ENCODE assay signal across 10 cellular contexts in genomic region chr10:132532784-132533560, GRCh38. TPM values are rescaled to one million over a fixed set of nuclear protein-coding genes. Genes with fewer than 3 reads are reported as not detected.
DNase-seq lines count a peak whose midpoint lies in the region; ATAC-seq, FAIRE-seq and TF ChIP-seq lines count a peak whose summit lies in the region.
"Had no signal": no experiment of that assay in that cellular context is flagged by ENCODE, and none has a peak within 500 bp of the region (broad histone marks: within the 10 kb centered on the region; RNA-seq: fewer than 3 reads in every experiment).

No MANE protein-coding gene starts in this region.

- no peaks in the 10 kb centered on the region for H3K27me3 ChIP-seq in ascending aorta

- intact Hi-C loops in ascending aorta (cut with DNase I), result no loop called here

- H3K27ac Mint-ChIP-seq in chondrocyte (ENCODE audit: unreplicated experiment) (peak overlapping the region; percentile 58), osteocyte (ENCODE audit: unreplicated experiment) (peak overlapping the region; percentile 64)
- H3K27ac Mint-ChIP-seq: activated T-helper 2 cell treated with anti-CD3 and anti-CD28 coated beads, Interferon-gamma antibody, Interleukin-2, Interleukin-4, amounts not matched to agents 10 μg/mL and 5 μg/mL and 100 μg/mL, durations not matched to agents 14 hours and 24 hours and 36 hours had no signal

- H3K4me3 ChIP-seq in ascending aorta, result no peak overlapping the region

- peaks cover 0 to 4% of the 10 kb centered on the region in 2 donors for H3K9me3 ChIP-seq in ascending aorta

- FAIRE-seq in D721Med (lab: Jason Lieb, UNC), result no peak

- H3K4me3 Mint-ChIP-seq in chondrocyte (ENCODE audit: unreplicated experiment) (no peak overlapping the region), osteocyte (ENCODE audit: unreplicated experiment) (no peak overlapping the region)

- peaks cover 38% of the 10 kb centered on the region for H3K4me1 Mint-ChIP-seq in chondrocyte (ENCODE audit: low read depth)
- H3K4me1 Mint-ChIP-seq in osteocyte (ENCODE audit: unreplicated experiment), result peaks cover 40% of the 10 kb centered on the region

- peaks cover 3% of the 10 kb centered on the region for H3K36me3 Mint-ChIP-seq in chondrocyte (ENCODE audit: low read depth)
- H3K36me3 Mint-ChIP-seq in osteocyte (ENCODE audit: unreplicated experiment), result peaks cover 9% of the 10 kb centered on the region

- no peaks in the 10 kb centered on the region for H3K36me3 ChIP-seq in ascending aorta

- H3K4me1 ChIP-seq in ascending aorta, result peaks cover 0 to 10% of the 10 kb centered on the region in 2 donors

- no peak for ATAC-seq in GM21390 (IDR thresholded peaks at IDR 0.05; ENCODE audit: unreplicated experiment)

- TF ChIP-seq CTCF in chondrocyte (IDR thresholded peaks at IDR 0.05) (no peak), osteocyte (IDR thresholded peaks at IDR 0.05) (no peak), ascending aorta (IDR thresholded peaks at IDR 0.05) (no peak), D721Med (IDR thresholded peaks at IDR 0.05; ENCODE audit: insufficient read depth, missing control alignments) (no peak)

- DNase-seq in EH (ENCODE audit: low read depth), result peak; percentile 97
- peak; percentile 60 for DNase-seq in NCI-H2227 (lab: John Stamatoyannopoulos, UW; ENCODE audit: unreplicated experiment)
- DNase-seq in chondrocyte (ENCODE audit: low spot score), result peak; percentile 40
- DNase-seq in osteocyte (ENCODE audit: extremely low spot score, unreplicated experiment), result no peak
- no peak for DNase-seq in ascending aorta (ENCODE audit: low spot score in 2 of 2)
- no peak for DNase-seq in NCI-H2029 treated with DMSO at 0.1 percent for 48 hours (lab: John Stamatoyannopoulos, UW)
- DNase-seq in D721Med (ENCODE audit: insufficient read length, low spot score), result no peak
- DNase-seq: nucleus accumbens had no signal

- peaks cover 6% of the 10 kb centered on the region for H3K27me3 Mint-ChIP-seq in chondrocyte (ENCODE audit: low read depth)
- no peaks in the 10 kb centered on the region for H3K27me3 Mint-ChIP-seq in osteocyte (ENCODE audit: unreplicated experiment)

- peaks cover 17% of the 10 kb centered on the region for H3K9me3 Mint-ChIP-seq in chondrocyte (ENCODE audit: low read depth)
- peaks cover 10% of the 10 kb centered on the region for H3K9me3 Mint-ChIP-seq in osteocyte (ENCODE audit: unreplicated experiment)

- H3K27ac ChIP-seq in ascending aorta, result no peak overlapping the region

RNA-seq across cellular contexts. Expression of gene INPP5A, which starts 4.6 kb away (rescaled TPM):
- total RNA-seq in chondrocyte (29.5 to 40.6 TPM (median 40.1 TPM) in 3 replicates), osteocyte (35.0 and 36.4 TPM in 2 replicates), ascending aorta (81.2 TPM)

Comparison
In these comparisons a context has a peak if more than half of its experiments do, and no peak if none do; other contexts are left out.
1. DNase-seq: peak in EH (single experiment), NCI-H2227 (single experiment) and chondrocyte (single experiment); none in osteocyte (single experiment), ascending aorta (0 of 2), NCI-H2029 treated with DMSO at 0.1 percent for 48 hours (single experiment) and D721Med (single experiment).